Comparison of ENCODE assay signal across 21 cellular contexts in genomic region chr11:70625921-70626518, GRCh38.
DNase-seq lines count a peak whose midpoint lies in the region; ATAC-seq and TF ChIP-seq lines count a peak whose summit lies in the region.
"Had no signal": no experiment of that assay in that cellular context is flagged by ENCODE, and none has a peak within 500 bp of the region (broad histone marks: within the 10 kb centered on the region; RNA-seq: fewer than 3 reads in every experiment).

No MANE protein-coding gene starts in this region.

- DNase-seq in SK-N-SH, result peak; percentile 80
- DNase-seq in mesendoderm, result peak; percentile 22
- no peak for DNase-seq in immature natural killer cell
- no peak for DNase-seq in MG63
- no peak for DNase-seq in osteoblast (ENCODE audit: insufficient read length, low spot score, missing footprints)
- DNase-seq: activated CD4-positive, alpha-beta T cell treated with anti-CD3 and anti-CD28 coated beads for 36 hours; activated CD8-positive, alpha-beta memory T cell treated with anti-CD3 and anti-CD28 coated beads, Interleukin-2, amount 10 ng/mL, durations not matched to agents 7 days and 5 days; effector memory CD4-positive, alpha-beta T cell; left cardiac atrium; naive thymus-derived CD8-positive, alpha-beta T cell; NCI-H226; Peyer's patch; SJCRH30 had no signal

- no peak overlapping the region for H3K27ac ChIP-seq in SK-N-SH (ENCODE audit: low read depth in 2 of 2, low read length in 1 of 2)
- no peak overlapping the region for H3K27ac ChIP-seq in mesendoderm (ENCODE audit: low read depth, low read length)
- H3K27ac ChIP-seq in temporal lobe (ENCODE audit: low read depth, low read length), result peak overlapping the region; percentile 75
- H3K27ac ChIP-seq in osteoblast (ENCODE audit: low read depth, low read length), result no peak overlapping the region
- H3K27ac ChIP-seq: esophagus muscularis mucosa, gastroesophageal sphincter, Peyer's patch, SJCRH30 had no signal

- peaks cover 4% of the 10 kb centered on the region for H3K36me3 Mint-ChIP-seq in brain
- H3K36me3 Mint-ChIP-seq in immature natural killer cell, result no peaks in the 10 kb centered on the region
- H3K36me3 Mint-ChIP-seq: activated CD8-positive, alpha-beta memory T cell treated with anti-CD3 and anti-CD28 coated beads, Interleukin-2, amount 10 ng/mL, durations not matched to agents 7 days and 5 days; activated naive CD4-positive, alpha-beta T cell treated with anti-CD3 and anti-CD28 coated beads, Interleukin-2, amount 50 U/mL, for 72 hours; naive thymus-derived CD8-positive, alpha-beta T cell had no signal

- WGBS in SK-N-SH (ENCODE audit: low lambda C conversion rate), result 37% methylated on average over 13 of the region's 18 CpGs
- WGBS in mesendoderm (ENCODE audit: extremely low coverage, insufficient coverage, low lambda C conversion rate), result no CpG with 5 or more reads among the region's 18 CpGs

- H4K20me1 ChIP-seq in SK-N-SH (ENCODE audit: insufficient read depth), result no peaks in the 10 kb centered on the region
- no peaks in the 10 kb centered on the region for H4K20me1 ChIP-seq in osteoblast (ENCODE audit: insufficient read depth, low read length)

- H3K4me1 Mint-ChIP-seq in brain (peaks cover 77% of the 10 kb centered on the region), immature natural killer cell (no peaks in the 10 kb centered on the region)
- H3K4me1 Mint-ChIP-seq: activated CD4-positive, alpha-beta T cell treated with anti-CD3 and anti-CD28 coated beads for 36 hours; activated CD8-positive, alpha-beta memory T cell treated with anti-CD3 and anti-CD28 coated beads, Interleukin-2, amount 10 ng/mL, durations not matched to agents 7 days and 5 days had no signal

- POLR2A ChIA-PET in SK-N-SH (lab: Yijun Ruan, JAX), result interaction anchor here (1.3 kb wide), 1 partner anchor 15 kb away, joined by 5 read pairs; no protein-coding TSS in a partner anchor

- peaks cover 0 to 7% (median 3%) of the 10 kb centered on the region in 5 experiments for H3K9me3 Mint-ChIP-seq in brain
- no peaks in the 10 kb centered on the region for H3K9me3 Mint-ChIP-seq in immature natural killer cell
- H3K9me3 Mint-ChIP-seq: activated naive CD4-positive, alpha-beta T cell treated with anti-CD3 and anti-CD28 coated beads, Interleukin-2, amount 50 U/mL, for 72 hours; activated T-helper 1 cell treated with anti-CD3 and anti-CD28 coated beads, Interleukin-12 subunit alpha, Interleukin-12 subunit beta, Interleukin-2, Interleukin-4 antibody, amounts not matched to agents 30 ng/mL and 10 ng/mL and 1 ng/mL, durations not matched to agents 14 hours and 24 hours and 36 hours; naive thymus-derived CD8-positive, alpha-beta T cell had no signal

- no peak overlapping the region for H3K9ac ChIP-seq in SK-N-SH
- no peak overlapping the region for H3K9ac ChIP-seq in mesendoderm (ENCODE audit: low read length)

- H3K4me3 Mint-ChIP-seq in brain (peak overlapping the region; percentile 3 to 67 (median 53)), immature natural killer cell (no peak overlapping the region)
- H3K4me3 Mint-ChIP-seq: activated CD4-positive, alpha-beta T cell treated with anti-CD3 and anti-CD28 coated beads for 36 hours; activated CD8-positive, alpha-beta memory T cell treated with anti-CD3 and anti-CD28 coated beads, Interleukin-2, amount 10 ng/mL, durations not matched to agents 7 days and 5 days; activated T-helper 1 cell treated with anti-CD3 and anti-CD28 coated beads, Interleukin-12 subunit alpha, Interleukin-12 subunit beta, Interleukin-2, Interleukin-4 antibody, amounts not matched to agents 30 ng/mL and 10 ng/mL and 1 ng/mL, durations not matched to agents 14 hours and 24 hours and 36 hours had no signal

- H3K27ac Mint-ChIP-seq in brain (peak overlapping the region; percentile 70 to 97 (median 85)), immature natural killer cell (no peak overlapping the region)
- H3K27ac Mint-ChIP-seq: activated CD4-positive, alpha-beta T cell treated with anti-CD3 and anti-CD28 coated beads for 36 hours; activated CD8-positive, alpha-beta memory T cell treated with anti-CD3 and anti-CD28 coated beads, Interleukin-2, amount 10 ng/mL, durations not matched to agents 7 days and 5 days; activated naive CD4-positive, alpha-beta T cell treated with anti-CD3 and anti-CD28 coated beads, Interleukin-2, amount 50 U/mL, for 72 hours; activated T-helper 1 cell treated with anti-CD3 and anti-CD28 coated beads, Interleukin-12 subunit alpha, Interleukin-12 subunit beta, Interleukin-2, Interleukin-4 antibody, amounts not matched to agents 30 ng/mL and 10 ng/mL and 1 ng/mL, durations not matched to agents 14 hours and 24 hours and 36 hours; naive thymus-derived CD8-positive, alpha-beta T cell; progenitor cell of endocrine pancreas had no signal

- no peak overlapping the region for H3K4me2 ChIP-seq in SK-N-SH
- no peak overlapping the region for H3K4me2 ChIP-seq in mesendoderm (ENCODE audit: low read length)
- no peak overlapping the region for H3K4me2 ChIP-seq in osteoblast (ENCODE audit: insufficient read depth, low read length)

- H3K9me3 ChIP-seq in SK-N-SH, result no peaks in the 10 kb centered on the region
- no peaks in the 10 kb centered on the region for H3K9me3 ChIP-seq in MG63
- no peaks in the 10 kb centered on the region for H3K9me3 ChIP-seq in osteoblast (ENCODE audit: low read depth, low read length)
- H3K9me3 ChIP-seq: Peyer's patch, SJCRH30 had no signal

- no peaks in the 10 kb centered on the region for H3K36me3 ChIP-seq in SK-N-SH (replicated peaks in 1 of 2; ENCODE audit: control insufficient read depth in 1 of 2, insufficient read depth in 2 of 2, low read length in 1 of 2)
- no peaks in the 10 kb centered on the region for H3K36me3 ChIP-seq in mesendoderm (ENCODE audit: control insufficient read depth, insufficient read depth, low read length)
- H3K36me3 ChIP-seq in MG63, result no peaks in the 10 kb centered on the region
- no peaks in the 10 kb centered on the region for H3K36me3 ChIP-seq in osteoblast (ENCODE audit: insufficient read depth, low read length)
- H3K36me3 ChIP-seq: esophagus muscularis mucosa, gastroesophageal sphincter, Peyer's patch, SJCRH30 had no signal

- H4K5ac ChIP-seq in mesendoderm (ENCODE audit: low read length), result no peak overlapping the region

- TF ChIP-seq CTCF in SK-N-SH (IDR thresholded peaks at IDR 0.05) (no peak), brain (conservative IDR thresholded peaks at IDR 0.05) (no peak), osteoblast (IDR thresholded peaks at IDR 0.05; ENCODE audit: extremely low read depth, low read depth, low read length) (no peak)

- H4K8ac ChIP-seq in mesendoderm (ENCODE audit: low read depth, low read length), result no peak overlapping the region

- no peaks in the 10 kb centered on the region for H3F3A ChIP-seq in SK-N-SH (replicated peaks; ENCODE audit: insufficient read depth)

- CTCF ChIA-PET in SK-N-SH (lab: Yijun Ruan, JAX), result interaction anchor here (1.1 kb wide), 1 partner anchor 15 kb away, joined by 6 read pairs; no protein-coding TSS in a partner anchor

- no peak overlapping the region for H3K4me3 ChIP-seq in SK-N-SH (ENCODE audit: low read depth in 2 of 2, low read length in 1 of 2)
- no peak overlapping the region for H3K4me3 ChIP-seq in mesendoderm (ENCODE audit: low read length)
- no peak overlapping the region for H3K4me3 ChIP-seq in MG63
- H3K4me3 ChIP-seq in osteoblast (ENCODE audit: insufficient read depth, low read length), result no peak overlapping the region
- H3K4me3 ChIP-seq: esophagus muscularis mucosa, gastroesophageal sphincter, Peyer's patch, SJCRH30 had no signal

- H2BK120ac ChIP-seq in mesendoderm (ENCODE audit: low read depth, low read length), result no peak overlapping the region

- H3K23ac ChIP-seq in mesendoderm (ENCODE audit: low read length), result no peak overlapping the region

- H3K4me1 ChIP-seq in SK-N-SH (ENCODE audit: control insufficient read depth in 1 of 2, insufficient read depth in 2 of 2, low read depth in 1 of 2, low read length in 1 of 2) (peaks cover 0 to 24% of the 10 kb centered on the region in 2 experiments; a peak in 1 of 4 replicates), mesendoderm (ENCODE audit: control insufficient read depth, low read depth, low read length) (no peaks in the 10 kb centered on the region), osteoblast (ENCODE audit: insufficient read depth, low read length) (no peaks in the 10 kb centered on the region)
- H3K4me1 ChIP-seq: SJCRH30 had no signal

- H2AFZ ChIP-seq in SK-N-SH (ENCODE audit: low read depth) (no peak overlapping the region), osteoblast (ENCODE audit: low read length) (no peak overlapping the region)

- H3K56ac ChIP-seq in mesendoderm (ENCODE audit: low read length), result no peak overlapping the region

- no peak overlapping the region for H2BK15ac ChIP-seq in mesendoderm (replicated peaks; ENCODE audit: low read depth)

- TF ChIP-seq EP300 in SK-N-SH (IDR thresholded peaks at IDR 0.05; ENCODE audit: borderline replicate concordance in 1 of 2, low read depth in 1 of 2, low read length in 1 of 2), result no peak

- H3K27me3 Mint-ChIP-seq in brain, result no peaks in the 10 kb centered on the region
- peaks cover 0 to 2% (median 1%) of the 10 kb centered on the region in 3 donors for H3K27me3 Mint-ChIP-seq in immature natural killer cell (ENCODE audit: low read depth in 3 of 3)
- H3K27me3 Mint-ChIP-seq: progenitor cell of endocrine pancreas had no signal

- H3K79me2 ChIP-seq in SK-N-SH (ENCODE audit: insufficient read depth) (no peaks in the 10 kb centered on the region), mesendoderm (ENCODE audit: control insufficient read depth, insufficient read depth, low read length) (no peaks in the 10 kb centered on the region), osteoblast (ENCODE audit: insufficient read depth, low read length) (no peaks in the 10 kb centered on the region)

- no peak overlapping the region for H2BK5ac ChIP-seq in mesendoderm (ENCODE audit: low read length)

- H3K4ac ChIP-seq in mesendoderm (ENCODE audit: low read depth, low read length), result no peak overlapping the region

- no peaks in the 10 kb centered on the region for H3K27me3 ChIP-seq in SK-N-SH (ENCODE audit: insufficient read depth)
- no peaks in the 10 kb centered on the region for H3K27me3 ChIP-seq in mesendoderm (ENCODE audit: insufficient read depth, low read length, poor library complexity)
- no peaks in the 10 kb centered on the region for H3K27me3 ChIP-seq in MG63
- H3K27me3 ChIP-seq in osteoblast (ENCODE audit: insufficient read depth, low read length), result no peaks in the 10 kb centered on the region
- H3K27me3 ChIP-seq: Peyer's patch, SJCRH30 had no signal

- no peak for TF ChIP-seq RAD21 in SK-N-SH (IDR thresholded peaks at IDR 0.05; ENCODE audit: low read length)

- no peak for ATAC-seq in SK-N-SH treated with all-trans-retinoic acid at 6 μM for 48 hours
- ATAC-seq: activated CD4-positive, alpha-beta T cell treated with anti-CD3 and anti-CD28 coated beads for 36 hours; activated CD8-positive, alpha-beta memory T cell treated with anti-CD3 and anti-CD28 coated beads, Interleukin-2, amount 10 ng/mL, durations not matched to agents 7 days and 5 days; activated naive CD4-positive, alpha-beta T cell treated with anti-CD3 and anti-CD28 coated beads, Interleukin-2, amount 50 U/mL, for 72 hours; gastroesophageal sphincter; left cardiac atrium; naive thymus-derived CD8-positive, alpha-beta T cell had no signal

- H3K9me2 ChIP-seq in SK-N-SH, result no peaks in the 10 kb centered on the region

- no peaks in the 10 kb centered on the region for H3K79me1 ChIP-seq in mesendoderm (ENCODE audit: low read length)

- no peak overlapping the region for H3K18ac ChIP-seq in mesendoderm (ENCODE audit: low read length)

- H2AK5ac ChIP-seq in mesendoderm (ENCODE audit: low read length), result no peak overlapping the region

Comparison
In these comparisons a context has a peak if more than half of its experiments do, and no peak if none do; other contexts are left out.
1. DNase-seq: peak in SK-N-SH (single experiment) and mesendoderm (single experiment); none in immature natural killer cell (0 of 3), MG63 (single experiment) and osteoblast (single experiment).
2. H3K27ac Mint-ChIP-seq: peak in brain (5 of 5); none in immature natural killer cell (0 of 6).
3. H3K4me3 Mint-ChIP-seq: peak in brain (5 of 5); none in immature natural killer cell (0 of 5).